ENCODE assay signal across 25 cellular contexts in genomic region chr6:9690388-9690787, GRCh38.
"Had no signal": no experiment of that assay in that cellular context is flagged by ENCODE, and none has a peak within 500 bp of the region (broad histone marks: within the 10 kb centered on the region; RNA-seq: fewer than 3 reads in every experiment).

No MANE protein-coding gene starts in this region.

- H3K36me3 Mint-ChIP-seq: IgD-negative memory B cell had no signal

- H3K27me3 Mint-ChIP-seq: IgD-negative memory B cell had no signal

- H3K36me3 ChIP-seq: MG63, Peyer's patch, SJSA1 had no signal

- H3K4me1 Mint-ChIP-seq: IgD-negative memory B cell had no signal

- ATAC-seq: PC-3, Right ventricle myocardium inferior had no signal

- H3K9me3 ChIP-seq: Peyer's patch, SJSA1 had no signal

- DNase-seq: Karpas-422; KG1; MG63; NCI-H1092; NCI-H1105 treated with DMSO at 0.1 percent for 48 hours; NCI-H1417 treated with DMSO at 0.1 percent for 48 hours; NCI-H146; NCI-H1694 treated with DMSO at 0.1 percent for 48 hours; NCI-H1930; NCI-H2081; NCI-H2107; NCI-H2171 treated with DMSO at 0.1 percent for 48 hours; NCI-H345; NCI-H524; NCI-H526 treated with DMSO at 0.1 percent for 48 hours; NCI-H774; NK-92 treated with Interleukin-12 subunit alpha and Interleukin-12 subunit beta, amount 100 ng/mL, for 24 hours; PC-3; Peyer's patch; SIG-M5 had no signal

- H3K4me3 ChIP-seq: MG63, Peyer's patch, SJSA1, SK-N-MC had no signal

- H3K27ac ChIP-seq: HL-60, Peyer's patch, SJSA1, SK-N-MC had no signal

- H3K4me1 ChIP-seq: Peyer's patch, SJSA1 had no signal

- H3K27ac Mint-ChIP-seq: IgD-negative memory B cell had no signal

- H3K4me3 Mint-ChIP-seq: IgD-negative memory B cell had no signal
